10 cellular contexts compared by ENCODE assay signal in the genomic region with DNA sequence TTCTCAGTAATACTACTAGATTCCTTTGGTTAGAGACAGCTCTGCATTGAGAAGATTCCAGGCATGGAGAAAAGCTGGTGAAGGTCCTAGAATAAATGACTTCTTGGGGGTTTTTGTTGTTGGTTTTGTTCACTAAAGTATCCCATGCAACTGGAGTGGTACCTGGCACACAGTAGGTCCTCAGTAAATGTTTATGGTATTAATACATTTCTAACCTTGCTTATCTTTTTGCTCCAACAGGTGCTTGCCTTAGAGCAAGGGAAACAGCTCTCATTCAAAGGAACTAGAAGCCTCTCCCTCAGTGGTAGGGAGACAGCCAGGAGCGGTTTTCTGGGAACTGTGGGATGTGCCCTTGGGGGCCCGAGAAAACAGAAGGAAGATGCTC. TPM values are rescaled to one million over a fixed set of nuclear protein-coding genes. Genes with fewer than 3 reads are reported as not detected.
A peak's percentile ranks its signal among the peaks of the same experiment; 100 is the strongest.
DNase-seq lines count a peak whose midpoint lies in the region; ATAC-seq and TF ChIP-seq lines count a peak whose summit lies in the region.
"Had no signal": no experiment of that assay in that cellular context is flagged by ENCODE, and none has a peak within 500 bp of the region (broad histone marks: within the 10 kb centered on the region; RNA-seq: fewer than 3 reads in every experiment).

No MANE protein-coding gene starts in this region.

- H3K9me2 ChIP-seq in OCI-LY1 (ENCODE audit: low read depth, low read length), result no peaks in the 10 kb centered on the region

- no peak for DNase-seq in activated T-cell treated with anti-CD3 and anti-CD28 coated beads, Interleukin-2, amount 50 U/mL, for 24 hours
- DNase-seq in activated T-cell treated with anti-CD3 and anti-CD28 coated beads for 4 hours, result no peak
- DNase-seq in adrenal gland, result peak in 1 of 7 donors; percentile 12
- no peak for DNase-seq in neural progenitor cell (ENCODE audit: low spot score)
- no peak for DNase-seq in inferior parietal cortex (ENCODE audit: extremely low spot score)
- DNase-seq in spleen, result no peak
- DNase-seq: activated naive CD4-positive, alpha-beta T cell; midbrain had no signal

- H3F3A ChIP-seq in OCI-LY1 (ENCODE audit: insufficient read depth, low read length), result peaks cover 5% of the 10 kb centered on the region; the same call in 1 of the 2 replicates
- H3F3A ChIP-seq in neural progenitor cell (ENCODE audit: low read depth), result peaks cover 13% of the 10 kb centered on the region

- no peaks in the 10 kb centered on the region for H3K27me3 ChIP-seq in OCI-LY1 (ENCODE audit: insufficient read depth, low read length)
- no peaks in the 10 kb centered on the region for H3K27me3 ChIP-seq in adrenal gland
- no peaks in the 10 kb centered on the region for H3K27me3 ChIP-seq in neural progenitor cell
- H3K27me3 ChIP-seq in spleen (replicated peaks in 1 of 7), result no peaks in the 10 kb centered on the region

- H3K27ac ChIP-seq in OCI-LY1 (ENCODE audit: low read depth, low read length, poor library complexity, severe bottlenecking) (no peak overlapping the region), adrenal gland (peak overlapping the region in 4 of 5 donors; percentile 18 to 98 (median 96)), neural progenitor cell (no peak overlapping the region), spleen (no peak overlapping the region)

- H3K36me3 Mint-ChIP-seq in activated T-cell treated with anti-CD3 and anti-CD28 coated beads, Interleukin-2, amount 50 U/mL, for 24 hours (ENCODE audit: low read depth), result peaks cover 76% of the 10 kb centered on the region
- H3K36me3 Mint-ChIP-seq in neural progenitor cell, result peaks cover 21% of the 10 kb centered on the region

- H2AFZ ChIP-seq in OCI-LY1 (ENCODE audit: low read length), result no peak overlapping the region
- H2AFZ ChIP-seq in neural progenitor cell (replicated peaks), result no peak overlapping the region

- H3K36me3 ChIP-seq in OCI-LY1 (ENCODE audit: insufficient read depth, low read length), result peaks cover 61% of the 10 kb centered on the region
- H3K36me3 ChIP-seq in adrenal gland (replicated peaks in 1 of 2), result peaks cover 0 to 48% of the 10 kb centered on the region in 2 donors
- peaks cover 10% of the 10 kb centered on the region for H3K36me3 ChIP-seq in neural progenitor cell
- peaks cover 0 to 56% (median 54%) of the 10 kb centered on the region in 6 donors for H3K36me3 ChIP-seq in spleen

- no peaks in the 10 kb centered on the region for H3K9me3 ChIP-seq in OCI-LY1 (ENCODE audit: low read length)
- H3K9me3 ChIP-seq in adrenal gland (replicated peaks in 1 of 3), result no peaks in the 10 kb centered on the region
- no peaks in the 10 kb centered on the region for H3K9me3 ChIP-seq in neural progenitor cell (ENCODE audit: low read depth)
- no peaks in the 10 kb centered on the region for H3K9me3 ChIP-seq in spleen

- no peaks in the 10 kb centered on the region for H3K27me3 Mint-ChIP-seq in activated T-cell treated with anti-CD3 and anti-CD28 coated beads, Interleukin-2, amount 50 U/mL, for 24 hours
- peaks cover 4% of the 10 kb centered on the region for H3K27me3 Mint-ChIP-seq in neural progenitor cell (ENCODE audit: insufficient read depth, low read depth)

- peaks cover 33% of the 10 kb centered on the region for H3K4me1 Mint-ChIP-seq in activated T-cell treated with anti-CD3 and anti-CD28 coated beads, Interleukin-2, amount 50 U/mL, for 24 hours (ENCODE audit: low read depth)
- peaks cover 31% of the 10 kb centered on the region for H3K4me1 Mint-ChIP-seq in neural progenitor cell

- TF ChIP-seq CTCF in OCI-LY1 (IDR thresholded peaks at IDR 0.05; ENCODE audit: low read length) (no peak), adrenal gland (IDR thresholded peaks at IDR 0.05) (no peak), neural progenitor cell (IDR thresholded peaks at IDR 0.05) (no peak), spleen (IDR thresholded peaks at IDR 0.05 in 8 of 11, conservative IDR thresholded peaks at IDR 0.05 in 3 of 11) (no peak)

- H3K4me2 ChIP-seq in OCI-LY1 (ENCODE audit: low read length) (no peak overlapping the region; the same call in 1 of the 2 replicates), neural progenitor cell (no peak overlapping the region)

- H3K79me2 ChIP-seq in OCI-LY1 (ENCODE audit: insufficient read depth, low read length), result peaks cover 30% of the 10 kb centered on the region
- H3K79me2 ChIP-seq in neural progenitor cell (ENCODE audit: low read depth), result peaks cover 44% of the 10 kb centered on the region

- no peak for TF ChIP-seq POLR2A in adrenal gland (IDR thresholded peaks at IDR 0.05)
- no peak for TF ChIP-seq POLR2A in spleen (IDR thresholded peaks at IDR 0.05)

- H4K20me1 ChIP-seq in OCI-LY1 (ENCODE audit: insufficient read depth, low read length), result no peaks in the 10 kb centered on the region
- no peaks in the 10 kb centered on the region for H4K20me1 ChIP-seq in neural progenitor cell (ENCODE audit: low read depth)

- H3K9ac ChIP-seq in OCI-LY1 (ENCODE audit: low read length) (no peak overlapping the region; the same call in 1 of the 2 replicates), neural progenitor cell (no peak overlapping the region)

- H3K4me3 ChIP-seq in OCI-LY1 (ENCODE audit: low read depth, low read length, poor library complexity, severe bottlenecking) (peak overlapping the region; percentile 92), adrenal gland (no peak overlapping the region), neural progenitor cell (no peak overlapping the region), spleen (no peak overlapping the region)

- H3K4me1 ChIP-seq in OCI-LY1 (ENCODE audit: insufficient read depth, low read length, severe bottlenecking) (peaks cover 25% of the 10 kb centered on the region), adrenal gland (replicated peaks in 1 of 2) (peaks cover 57 to 77% of the 10 kb centered on the region in 2 donors), neural progenitor cell (peaks cover 10% of the 10 kb centered on the region), spleen (peaks cover 31 to 60% (median 46%) of the 10 kb centered on the region in 6 donors)

- no peaks in the 10 kb centered on the region for H3K9me3 Mint-ChIP-seq in activated T-cell treated with anti-CD3 and anti-CD28 coated beads, Interleukin-2, amount 50 U/mL, for 24 hours
- no peaks in the 10 kb centered on the region for H3K9me3 Mint-ChIP-seq in neural progenitor cell

- H3K4me3 Mint-ChIP-seq in activated T-cell treated with anti-CD3 and anti-CD28 coated beads, Interleukin-2, amount 50 U/mL, for 24 hours, result peak overlapping the region; percentile 97
- H3K4me3 Mint-ChIP-seq in neural progenitor cell, result peak overlapping the region; percentile 99

- ATAC-seq in HG03521 (IDR thresholded peaks at IDR 0.05; ENCODE audit: unreplicated experiment), result no peak

- intact Hi-C loops in adrenal gland (cut with DNase I), result no loop called here
- intact Hi-C loops in spleen (cut with DNase I; ENCODE audit: low total_unique reads), result no loop called here

- peak overlapping the region; percentile 98 for H3K27ac Mint-ChIP-seq in activated T-cell treated with anti-CD3 and anti-CD28 coated beads, Interleukin-2, amount 50 U/mL, for 24 hours
- H3K27ac Mint-ChIP-seq in neural progenitor cell, result no peak overlapping the region

- 72 to 81% (median 77%) methylated on average over 2 of the region's 2 CpGs for WGBS in adrenal gland, 4 donors
- WGBS in spleen, 5 donors, result 76 to 94% (median 85%) methylated on average over 2 of the region's 2 CpGs

RNA-seq across cellular contexts. Expression of a gene that starts 1.8 kb away (rescaled TPM):
- total RNA-seq in adrenal gland, result 100 to 1,000 TPM in 5 of 8 donors, 10 to 100 TPM in 3; 79.4 to 183 (median 134) TPM
- polyA plus RNA-seq in adrenal gland, result 100 to 1,000 TPM; 244 to 276 (median 259) TPM
- 30.7 and 37.6 TPM in 2 replicates for total RNA-seq in neural progenitor cell (ENCODE audit: low replicate concordance)
- 10 to 100 TPM; 26.8 to 52.4 (median 39.0) TPM for total RNA-seq in spleen
- 10 to 100 TPM; 42.3 to 53.9 (median 49.2) TPM for polyA plus RNA-seq in spleen

RNA-seq across cellular contexts. Expression of a gene that starts 2.3 kb away (rescaled TPM):
- total RNA-seq in adrenal gland (1,000 to 10,000 TPM in 3 of 8 donors, 100 to 1,000 TPM in 5; 137 to 1,306 (median 828) TPM), neural progenitor cell (ENCODE audit: low replicate concordance) (12.1 and 18.2 TPM in 2 replicates), spleen (100 to 1,000 TPM in 4 of 7 donors, 10 to 100 TPM in 3; 82.5 to 138 (median 126) TPM)
- polyA plus RNA-seq in adrenal gland (100 to 1,000 TPM; 108 to 299 (median 284) TPM), spleen (10 to 100 TPM; 62.1 to 79.6 (median 64.6) TPM)

RNA-seq across cellular contexts. Expression of a gene that starts 28.4 kb away (rescaled TPM):
- total RNA-seq in adrenal gland (10 to 100 TPM in 7 of 8 donors, 1 to 10 TPM in 1; 7.1 to 28.8 (median 13.4) TPM), neural progenitor cell (ENCODE audit: low replicate concordance) (32.0 and 37.8 TPM in 2 replicates), spleen (10 to 100 TPM; 10.5 to 26.0 (median 17.1) TPM)
- polyA plus RNA-seq in adrenal gland (10 to 100 TPM; 16.2 to 23.8 (median 21.3) TPM), spleen (10 to 100 TPM; 20.7 to 24.6 (median 20.7) TPM)

RNA-seq across cellular contexts. Expression of a gene that starts 31.0 kb away (rescaled TPM):
- 100 to 1,000 TPM; 144 to 603 (median 273) TPM for total RNA-seq in adrenal gland
- 100 to 1,000 TPM; 135 to 294 (median 198) TPM for polyA plus RNA-seq in adrenal gland
- total RNA-seq in neural progenitor cell (ENCODE audit: low replicate concordance), result 27.3 and 79.3 TPM in 2 replicates
- 10 to 100 TPM; 33.1 to 61.5 (median 36.4) TPM for total RNA-seq in spleen
- 10 to 100 TPM; 30.6 to 45.3 (median 31.3) TPM for polyA plus RNA-seq in spleen

RNA-seq across cellular contexts. Expression of a gene that starts 31.1 kb away (rescaled TPM):
- total RNA-seq in adrenal gland, result 100 to 1,000 TPM; 405 to 885 (median 674) TPM
- polyA plus RNA-seq in adrenal gland, result 100 to 1,000 TPM; 165 to 374 (median 308) TPM
- total RNA-seq in neural progenitor cell (ENCODE audit: low replicate concordance), result 275 and 314 TPM in 2 replicates
- 100 to 1,000 TPM; 118 to 157 (median 151) TPM for total RNA-seq in spleen
- 10 to 100 TPM; 68.7 to 94.7 (median 83.4) TPM for polyA plus RNA-seq in spleen

Comparison
In these comparisons a context has a peak if more than half of its experiments do, and no peak if none do; other contexts are left out.
1. H3K27ac ChIP-seq: peak in adrenal gland (4 of 5); none in OCI-LY1 (single experiment), neural progenitor cell (single experiment) and spleen (0 of 8).